6 cellular contexts compared by ENCODE assay signal in the genomic region with DNA sequence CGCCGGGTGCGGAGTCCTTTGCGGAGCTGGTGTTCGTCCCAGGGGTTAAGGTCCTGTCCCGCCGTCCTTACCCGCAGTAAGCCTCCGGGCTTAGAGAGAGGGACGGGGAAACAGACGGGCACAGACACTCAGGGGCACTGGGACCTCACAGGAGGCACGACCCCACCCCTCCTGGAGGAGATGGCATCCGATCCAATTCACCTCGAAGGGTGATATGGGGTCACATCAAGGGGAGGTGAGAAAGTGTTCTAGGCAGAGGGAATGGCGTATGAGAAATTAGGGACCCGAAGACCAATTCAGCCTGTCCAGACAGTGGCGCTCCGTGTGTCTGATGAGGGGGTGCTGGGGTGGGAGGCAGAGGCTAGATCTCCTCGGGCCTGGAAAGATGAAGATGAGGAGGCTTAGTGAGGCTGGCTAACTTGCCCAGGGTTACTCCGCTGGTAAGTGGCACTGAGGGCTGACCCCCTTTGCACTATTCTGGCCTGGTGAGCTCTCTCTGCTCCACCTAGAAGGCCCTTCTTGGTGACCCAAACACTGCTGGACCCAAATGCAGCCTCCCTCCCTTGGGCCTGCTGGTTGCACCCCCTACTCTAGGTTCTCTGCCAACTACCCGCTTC. TPM values are rescaled to one million over a fixed set of nuclear protein-coding genes. Genes with fewer than 3 reads are reported as not detected.
DNase-seq lines count a peak whose midpoint lies in the region; ATAC-seq and TF ChIP-seq lines count a peak whose summit lies in the region.

No MANE protein-coding gene starts in this region.

- H3K4me3 Mint-ChIP-seq in activated CD4-positive, alpha-beta T cell treated with anti-CD3 and anti-CD28 coated beads for 36 hours, result peak overlapping the region; percentile 85

- H3K9me3 Mint-ChIP-seq in activated CD4-positive, alpha-beta T cell treated with anti-CD3 and anti-CD28 coated beads for 36 hours (ENCODE audit: low read depth), result no peaks in the 10 kb centered on the region

- CTCF ChIA-PET in activated CD4-positive, alpha-beta T cell treated with anti-CD3 and anti-CD28 coated beads for 36 hours (lab: Charles Lee), result interaction anchor here (0.6 to 3.2 kb wide), 5 partner anchors 12 to 99 kb away, joined by 4 to 12 read pairs (median 8); a partner anchor contains a TSS

- H3K27ac ChIP-seq in heart right ventricle (peak overlapping the region; percentile 85 to 99 (median 96)), tibial nerve (peak overlapping the region; percentile 71 to 96 (median 96))

- POLR2A ChIA-PET in activated CD4-positive, alpha-beta T cell treated with anti-CD3 and anti-CD28 coated beads for 36 hours (lab: Charles Lee), result interaction anchor here (0.7 to 8.1 kb wide), 8 partner anchors 13 to 725 kb away, joined by 3 to 675 read pairs (median 22); a partner anchor contains a TSS

- H3K4me1 ChIP-seq in heart right ventricle (peaks cover 7 to 31% (median 12%) of the 10 kb centered on the region in 9 donors), tibial nerve (peaks cover 0 to 53% (median 15%) of the 10 kb centered on the region in 4 donors)

- no peak for TF ChIP-seq POLR2A in tibial nerve (IDR thresholded peaks at IDR 0.05)

- H3K27me3 Mint-ChIP-seq in activated CD4-positive, alpha-beta T cell treated with anti-CD3 and anti-CD28 coated beads for 36 hours, result no peaks in the 10 kb centered on the region

- TF ChIP-seq CTCF in heart right ventricle (IDR thresholded peaks at IDR 0.05) (no peak), tibial nerve (IDR thresholded peaks at IDR 0.05) (no peak)

- H3K27ac Mint-ChIP-seq in activated CD4-positive, alpha-beta T cell treated with anti-CD3 and anti-CD28 coated beads for 36 hours, result peak overlapping the region; percentile 100

- intact Hi-C loops in activated CD4-positive, alpha-beta T cell treated with anti-CD3 and anti-CD28 coated beads for 36 hours (cut with DNase I, micrococcal nuclease), result loop anchor here in 1 of 2 experiments (1.0 kb wide), 3 partner anchors 166 to 483 kb away; a partner anchor contains a TSS
- intact Hi-C loops in heart right ventricle (cut with DNase I), result loop anchor here in 3 of 10 donors (2.0 to 5.0 kb wide), 3 partner anchors 22 to 482 kb away; a partner anchor contains a TSS

- ATAC-seq in activated CD4-positive, alpha-beta T cell treated with anti-CD3 and anti-CD28 coated beads for 36 hours, result no peak
- peak; percentile 10 to 41 (median 34) for ATAC-seq in heart right ventricle
- ATAC-seq in HG02623 (IDR thresholded peaks at IDR 0.05; ENCODE audit: unreplicated experiment), result no peak

- H3K9me3 ChIP-seq in heart right ventricle, result no peaks in the 10 kb centered on the region
- H3K9me3 ChIP-seq in tibial nerve, result no peaks in the 10 kb centered on the region

- peaks cover 10% of the 10 kb centered on the region for H3K36me3 Mint-ChIP-seq in activated CD4-positive, alpha-beta T cell treated with anti-CD3 and anti-CD28 coated beads for 36 hours (ENCODE audit: low read depth)

- peaks cover 31% of the 10 kb centered on the region for H3K4me1 Mint-ChIP-seq in activated CD4-positive, alpha-beta T cell treated with anti-CD3 and anti-CD28 coated beads for 36 hours

- TF ChIP-seq EP300 in tibial nerve (IDR thresholded peaks at IDR 0.05), result no peak

- H3K4me3 ChIP-seq in heart right ventricle (peak overlapping the region; percentile 47 to 76 (median 64)), tibial nerve (peak overlapping the region; percentile 28 to 66 (median 58))

- no peaks in the 10 kb centered on the region for H3K27me3 ChIP-seq in heart right ventricle
- H3K27me3 ChIP-seq in tibial nerve, result no peaks in the 10 kb centered on the region

- WGBS in heart right ventricle, 2 donors, result 15 to 16% methylated on average over 21 of the region's 21 CpGs
- 17 to 27% methylated on average over 21 of the region's 21 CpGs for WGBS in tibial nerve, 2 donors

- H3K36me3 ChIP-seq in heart right ventricle (peaks cover 0 to 8% (median 0%) of the 10 kb centered on the region in 9 donors), tibial nerve (peaks cover 0 to 16% (median 0%) of the 10 kb centered on the region in 3 donors)

- DNase-seq in activated CD4-positive, alpha-beta T cell treated with anti-CD3 and anti-CD28 coated beads for 36 hours, result no peak
- DNase-seq in activated CD4-positive, alpha-beta T cell treated with anti-CD3 and anti-CD28 coated beads for 1 hour, result no peak
- DNase-seq in heart right ventricle (peak in 1 of 2 donors; percentile 15), tibial nerve (ENCODE audit: low spot score in 2 of 2) (no peak), putamen (ENCODE audit: low spot score) (no peak)

RNA-seq across cellular contexts. Expression of a gene that starts 12.1 kb away (rescaled TPM):
- total RNA-seq in activated CD4-positive, alpha-beta T cell treated with anti-CD3 and anti-CD28 coated beads for 36 hours, result 10 to 100 TPM; 16.7 to 17.2 TPM
- total RNA-seq in heart right ventricle, result 1 to 10 TPM; 1.8 to 4.1 (median 3.2) TPM
- polyA plus RNA-seq in heart right ventricle, result 10 to 100 TPM in 1 of 2 donors, 1 to 10 TPM in 1; 2.2 to 12.5 TPM
- 10 to 100 TPM; 14.9 to 50.0 (median 25.5) TPM for total RNA-seq in tibial nerve

RNA-seq across cellular contexts. Expression of a gene that starts 13.3 kb away (rescaled TPM):
- total RNA-seq in activated CD4-positive, alpha-beta T cell treated with anti-CD3 and anti-CD28 coated beads for 36 hours, result under 1 TPM in 1 of 2 experiments, not detected in 1; 0.32 TPM
- total RNA-seq in heart right ventricle, result 1 to 10 TPM in 3 of 10 donors, under 1 TPM in 5, not detected in 2; 0.51 to 2.0 (median 0.71) TPM
- 1 to 10 TPM in 1 of 2 donors, under 1 TPM in 1; 0.59 to 1.8 TPM for polyA plus RNA-seq in heart right ventricle
- total RNA-seq in tibial nerve, result 1 to 10 TPM in 2 of 4 donors, not detected in 2; 2.5 to 3.3 TPM

RNA-seq across cellular contexts. Expression of a gene that starts 20.3 kb away (rescaled TPM):
- 10 to 100 TPM; 52.1 to 52.7 TPM for total RNA-seq in activated CD4-positive, alpha-beta T cell treated with anti-CD3 and anti-CD28 coated beads for 36 hours
- 10 to 100 TPM in 1 of 10 donors, 1 to 10 TPM in 9; 2.9 to 10.3 (median 6.8) TPM for total RNA-seq in heart right ventricle
- 10 to 100 TPM in 1 of 2 donors, 1 to 10 TPM in 1; 8.7 to 12.7 TPM for polyA plus RNA-seq in heart right ventricle
- 10 to 100 TPM; 10.6 to 29.3 (median 26.3) TPM for total RNA-seq in tibial nerve

RNA-seq across cellular contexts. Expression of a gene that starts 22.6 kb away (rescaled TPM):
- total RNA-seq in activated CD4-positive, alpha-beta T cell treated with anti-CD3 and anti-CD28 coated beads for 36 hours, result under 1 TPM; 0.37 to 0.69 TPM
- 1 to 10 TPM in 1 of 10 donors, under 1 TPM in 9; 0.32 to 1.1 (median 0.44) TPM for total RNA-seq in heart right ventricle
- polyA plus RNA-seq in heart right ventricle, result under 1 TPM; 0.25 to 0.80 TPM
- total RNA-seq in tibial nerve, result 10 to 100 TPM in 2 of 4 donors, 1 to 10 TPM in 2; 6.6 to 13.4 (median 9.9) TPM

RNA-seq across cellular contexts. Expression of a gene that starts 32.5 kb away (rescaled TPM):
- under 1 TPM; 0.69 to 0.71 TPM for total RNA-seq in activated CD4-positive, alpha-beta T cell treated with anti-CD3 and anti-CD28 coated beads for 36 hours
- under 1 TPM in 5 of 10 donors, not detected in 5; 0.11 to 0.31 (median 0.16) TPM for total RNA-seq in heart right ventricle
- polyA plus RNA-seq in heart right ventricle, result under 1 TPM; 0.07 to 0.44 TPM
- under 1 TPM in 2 of 4 donors, not detected in 2; 0.21 to 0.98 TPM for total RNA-seq in tibial nerve

Comparison
In these comparisons a context has a peak if more than half of its experiments do, and no peak if none do; other contexts are left out.
1. ATAC-seq: peak in heart right ventricle (8 of 8); none in activated CD4-positive, alpha-beta T cell treated with anti-CD3 and anti-CD28 coated beads for 36 hours (single experiment) and HG02623 (single experiment).